ENCODE assay signal across 13 cellular contexts in the genomic region with DNA sequence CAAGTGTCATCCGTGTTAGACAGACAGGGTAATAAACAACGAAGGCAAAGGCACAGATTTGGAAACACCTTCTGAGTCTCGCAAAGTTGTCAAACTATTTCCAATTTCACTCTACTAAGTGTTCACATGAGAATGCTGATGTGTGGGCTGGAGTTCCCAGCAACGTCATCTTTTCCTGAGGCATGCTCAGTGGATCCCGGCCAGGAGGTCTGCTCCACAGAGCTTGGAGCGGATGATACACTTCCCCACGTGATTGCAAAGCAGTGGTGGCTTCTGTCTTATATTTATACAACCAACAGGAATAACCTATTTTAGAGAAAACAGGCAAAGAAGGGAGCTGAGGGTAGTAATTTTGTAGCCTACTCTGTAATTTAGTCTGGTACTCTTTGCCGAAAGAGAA. TPM values are rescaled to one million over a fixed set of nuclear protein-coding genes. Genes with fewer than 3 reads are reported as not detected.
A peak's percentile ranks its signal among the peaks of the same experiment; 100 is the strongest.
DNase-seq lines count a peak whose midpoint lies in the region; ATAC-seq, FAIRE-seq and TF ChIP-seq lines count a peak whose summit lies in the region.
"Had no signal": no experiment of that assay in that cellular context is flagged by ENCODE, and none has a peak within 500 bp of the region (broad histone marks: within the 10 kb centered on the region; RNA-seq: fewer than 3 reads in every experiment).

No MANE protein-coding gene starts in this region.

- no peak overlapping the region for H2AFZ ChIP-seq in GM23338

- TF ChIP-seq CTCF in fibroblast of pulmonary artery (IDR thresholded peaks at IDR 0.05; ENCODE audit: low read length, missing control alignments) (no peak), uterus (IDR thresholded peaks at IDR 0.05) (no peak), GM23338 (conservative IDR thresholded peaks at IDR 0.05; ENCODE audit: low read depth in 2 of 2) (no peak)

- no peaks in the 10 kb centered on the region for H3K36me3 ChIP-seq in muscle layer of colon (ENCODE audit: insufficient read depth, low read length)
- no peaks in the 10 kb centered on the region for H3K36me3 ChIP-seq in uterus
- no peaks in the 10 kb centered on the region for H3K36me3 ChIP-seq in GM23338 (ENCODE audit: insufficient read depth)

- DNase-seq in RPMI7951 (ENCODE audit: low read depth) (peak; percentile 6), fibroblast of pulmonary artery (ENCODE audit: low read depth) (peak; percentile 50), uterus (peak; percentile 74 to 77), H54 (ENCODE audit: insufficient read length, low spot score) (no peak), GM23338 (ENCODE audit: low spot score) (no peak)
- DNase-seq in naive thymus-derived CD8-positive, alpha-beta T cell = no peak
- DNase-seq: activated CD8-positive, alpha-beta memory T cell treated with anti-CD3 and anti-CD28 coated beads, Interleukin-2, amount 10 ng/mL, durations not matched to agents 7 days and 5 days; Calu3; Karpas-422 had no signal

- no peaks in the 10 kb centered on the region for H3K27me3 Mint-ChIP-seq in naive thymus-derived CD8-positive, alpha-beta T cell
- H3K27me3 Mint-ChIP-seq in GM23338 (ENCODE audit: insufficient read depth, low read depth, poor library complexity) = peaks cover 4% of the 10 kb centered on the region
- H3K27me3 Mint-ChIP-seq: activated CD8-positive, alpha-beta memory T cell treated with anti-CD3 and anti-CD28 coated beads, Interleukin-2, amount 10 ng/mL, durations not matched to agents 7 days and 5 days; activated naive CD8-positive, alpha-beta T cell; progenitor cell of endocrine pancreas had no signal

- H3K9me3 Mint-ChIP-seq in naive thymus-derived CD8-positive, alpha-beta T cell = peaks cover 0 to 10% (median 0%) of the 10 kb centered on the region in 9 donors
- H3K9me3 Mint-ChIP-seq in GM23338 = no peaks in the 10 kb centered on the region
- H3K9me3 Mint-ChIP-seq: memory B cell had no signal

- H3K27ac ChIP-seq in muscle layer of colon (ENCODE audit: low read depth, low read length) (peak overlapping the region; percentile 48), uterus (peak overlapping the region; percentile 59 to 77), GM23338 (ENCODE audit: low read depth) (no peak overlapping the region)

- intact Hi-C loops in uterus (cut with DNase I; ENCODE audit: low total_unique reads) = no loop called here

- H3F3A ChIP-seq in GM23338 (replicated peaks; ENCODE audit: low read depth) = no peaks in the 10 kb centered on the region

- H3K27me3 ChIP-seq in muscle layer of colon (ENCODE audit: control insufficient read depth in 1 of 2, insufficient read depth in 2 of 2, low read length in 2 of 2) = no peaks in the 10 kb centered on the region
- H3K27me3 ChIP-seq in uterus = no peaks in the 10 kb centered on the region
- H3K27me3 ChIP-seq in GM23338 (ENCODE audit: insufficient read depth) = no peaks in the 10 kb centered on the region

- POLR2A ChIA-PET in naive thymus-derived CD8-positive, alpha-beta T cell (lab: Charles Lee) = no interaction called here

- TF ChIP-seq POLR2A in uterus (IDR thresholded peaks at IDR 0.05) (no peak), H54 (IDR thresholded peaks at IDR 0.05; ENCODE audit: low read depth, low read length) (no peak)

- H4K20me1 ChIP-seq in GM23338 (replicated peaks; ENCODE audit: insufficient read depth) = no peaks in the 10 kb centered on the region

- H3K4me1 ChIP-seq in muscle layer of colon (ENCODE audit: insufficient read depth, low read length) (peaks cover 48% of the 10 kb centered on the region), uterus (peaks cover 0 to 6% of the 10 kb centered on the region in 2 donors), GM23338 (ENCODE audit: insufficient read depth) (no peaks in the 10 kb centered on the region; the same call in 1 of the 2 replicates)

- H3K79me2 ChIP-seq in GM23338 (replicated peaks; ENCODE audit: insufficient read depth) = no peaks in the 10 kb centered on the region

- no peak overlapping the region for H3K4me3 ChIP-seq in fibroblast of pulmonary artery (replicated peaks; ENCODE audit: low read depth, low read length)
- no peak overlapping the region for H3K4me3 ChIP-seq in muscle layer of colon (ENCODE audit: low read depth in 1 of 2, low read length in 2 of 2)
- H3K4me3 ChIP-seq in uterus = no peak overlapping the region
- no peak overlapping the region for H3K4me3 ChIP-seq in GM23338

- H3K4me1 Mint-ChIP-seq in naive thymus-derived CD8-positive, alpha-beta T cell = peaks cover 0 to 13% (median 5%) of the 10 kb centered on the region in 4 donors
- H3K4me1 Mint-ChIP-seq in GM23338 = peaks cover 13% of the 10 kb centered on the region

- no peak overlapping the region for H3K4me3 Mint-ChIP-seq in naive thymus-derived CD8-positive, alpha-beta T cell
- H3K4me3 Mint-ChIP-seq in GM23338 = no peak overlapping the region
- H3K4me3 Mint-ChIP-seq: activated CD8-positive, alpha-beta memory T cell treated with anti-CD3 and anti-CD28 coated beads, Interleukin-2, amount 10 ng/mL, durations not matched to agents 7 days and 5 days; activated naive CD8-positive, alpha-beta T cell; memory B cell had no signal

- H3K9ac ChIP-seq in muscle layer of colon (ENCODE audit: low read length) = no peak overlapping the region

- no peak overlapping the region for H3K4me2 ChIP-seq in GM23338

- H3K36me3 Mint-ChIP-seq in naive thymus-derived CD8-positive, alpha-beta T cell = no peaks in the 10 kb centered on the region
- 0 out of 3 replicates have a peak, but pooled peaks cover 2% of the 10 kb centered on the region for H3K36me3 Mint-ChIP-seq in GM23338 (ENCODE audit: low read depth)
- H3K36me3 Mint-ChIP-seq: activated CD8-positive, alpha-beta memory T cell treated with anti-CD3 and anti-CD28 coated beads, Interleukin-2, amount 10 ng/mL, durations not matched to agents 7 days and 5 days; activated naive CD8-positive, alpha-beta T cell; memory B cell had no signal

- FAIRE-seq in H54 (lab: Jason Lieb, UNC) = no peak

- H3K9me3 ChIP-seq in muscle layer of colon (ENCODE audit: low read length) = no peaks in the 10 kb centered on the region
- H3K9me3 ChIP-seq in uterus = no peaks in the 10 kb centered on the region

- ATAC-seq in naive thymus-derived CD8-positive, alpha-beta T cell = no peak
- ATAC-seq in GM23338 = no peak
- ATAC-seq: activated CD8-positive, alpha-beta memory T cell treated with anti-CD3 and anti-CD28 coated beads, Interleukin-2, amount 10 ng/mL, durations not matched to agents 7 days and 5 days had no signal

- H3K9me2 ChIP-seq in GM23338 (ENCODE audit: insufficient read depth) = no peaks in the 10 kb centered on the region

- no peak overlapping the region for H3K27ac Mint-ChIP-seq in naive thymus-derived CD8-positive, alpha-beta T cell
- no peak overlapping the region; the same call in 1 of the 2 replicates for H3K27ac Mint-ChIP-seq in GM23338
- H3K27ac Mint-ChIP-seq: activated CD8-positive, alpha-beta memory T cell treated with anti-CD3 and anti-CD28 coated beads, Interleukin-2, amount 10 ng/mL, durations not matched to agents 7 days and 5 days; activated naive CD8-positive, alpha-beta T cell; memory B cell; progenitor cell of endocrine pancreas had no signal

TF ChIP-seq in GM23338, 12 proteins besides CTCF, POLR2A, EP300 and RAD21:
- no peak for TF ChIP-seq ZNF331 (CRISPR knock-in tag; IDR thresholded peaks at IDR 0.05; ENCODE audit: low read depth)
- no peak for TF ChIP-seq POLR2AphosphoS5 (IDR thresholded peaks at IDR 0.05; ENCODE audit: low read depth)
- TF ChIP-seq CREB1 (CRISPR knock-in tag; IDR thresholded peaks at IDR 0.05; ENCODE audit: low read depth) = no peak
- no peak for TF ChIP-seq STAT1 (IDR thresholded peaks at IDR 0.05; ENCODE audit: unreplicated experiment)

RNA-seq across cellular contexts. Expression of gene PDK3, which starts 40.1 kb away (rescaled TPM):
- 29.1 and 34.5 TPM in 2 replicates for total RNA-seq in RPMI7951 (2014; rRNA removed; shearing (Covaris generic))
- total RNA-seq in uterus = 10 to 100 TPM in 3 of 4 donors, 1 to 10 TPM in 1; 9.5 to 23.4 (median 17.7) TPM
- 10 to 100 TPM; 26.7 to 27.0 TPM for total RNA-seq in naive thymus-derived CD8-positive, alpha-beta T cell
- 10 to 100 TPM; 34.4 to 40.4 (median 39.9) TPM for polyA plus RNA-seq in naive thymus-derived CD8-positive, alpha-beta T cell
- total RNA-seq in GM23338 (2014; rRNA removed; shearing (Covaris generic)) = 43.6 and 51.2 TPM in 2 replicates
- 32.6 and 35.7 TPM in 2 replicates for polyA plus RNA-seq in GM23338 (2016; fragmentation: Nextera tagmentation; extraction: Ambion mirVana)

Comparison
In these comparisons a context has a peak if more than half of its experiments do, and no peak if none do; other contexts are left out.
1. DNase-seq: peak in RPMI7951 (single experiment), fibroblast of pulmonary artery (single experiment) and uterus (2 of 2); none in H54 (single experiment), naive thymus-derived CD8-positive, alpha-beta T cell (0 of 10) and GM23338 (single experiment).